ENCODE assay signal across 7 cellular contexts in genomic region chr4:88697113-88697512, GRCh38. TPM values are rescaled to one million over a fixed set of nuclear protein-coding genes. Genes with fewer than 3 reads are reported as not detected.
A peak's percentile ranks its signal among the peaks of the same experiment; 100 is the strongest.
DNase-seq lines count a peak whose midpoint lies in the region; ATAC-seq, FAIRE-seq and TF ChIP-seq lines count a peak whose summit lies in the region.

No MANE protein-coding gene starts in this region.

- DNase-seq in HT1080 (ENCODE audit: low read depth) (peak; percentile 23), fibroblast of mammary gland (ENCODE audit: low read depth) (peak; percentile 69), neuronal stem cell (ENCODE audit: low spot score) (no peak), A172 (ENCODE audit: low spot score) (no peak), GM12891 (ENCODE audit: insufficient read length, low spot score) (no peak)
- DNase-seq in activated CD4-positive, alpha-beta memory T cell treated with anti-CD3 and anti-CD28 coated beads, Interleukin-2, amount 10 ng/mL, durations not matched to agents 7 days and 5 days = no peak

- no peak overlapping the region for H3K4ac ChIP-seq in neuronal stem cell (ENCODE audit: low read length)

- no peaks in the 10 kb centered on the region for H3K79me1 ChIP-seq in neuronal stem cell (ENCODE audit: low read depth, low read length)

- no peak for ATAC-seq in HG03095 (IDR thresholded peaks at IDR 0.05; ENCODE audit: unreplicated experiment)

- no peak overlapping the region for H3K9ac ChIP-seq in neuronal stem cell (ENCODE audit: low read depth, low read length, poor library complexity)

- H3K18ac ChIP-seq in neuronal stem cell (ENCODE audit: low read length) = peak overlapping the region; percentile 67

- no peak overlapping the region for H3K23ac ChIP-seq in neuronal stem cell (ENCODE audit: low read depth, low read length, poor library complexity)

- no peak for TF ChIP-seq CTCF in fibroblast of mammary gland (conservative IDR thresholded peaks at IDR 0.05; ENCODE audit: control insufficient read depth, insufficient read depth, low read depth, low read length)

- peak overlapping the region; percentile 66 for H3K4me2 ChIP-seq in neuronal stem cell (ENCODE audit: insufficient read depth, low read length, poor library complexity, severe bottlenecking)

- no peak for TF ChIP-seq POLR2A in GM12891 (IDR thresholded peaks at IDR 0.05; ENCODE audit: low read depth, low read length)

- peaks cover 6% of the 10 kb centered on the region for H3K36me3 Mint-ChIP-seq in activated CD4-positive, alpha-beta memory T cell treated with anti-CD3 and anti-CD28 coated beads, Interleukin-2, amount 10 ng/mL, durations not matched to agents 7 days and 5 days (ENCODE audit: low read depth)

- H3K36me3 ChIP-seq in neuronal stem cell (replicated peaks in 1 of 2; ENCODE audit: control insufficient read depth in 2 of 2, insufficient read depth in 2 of 2, low read length in 2 of 2) = no peaks in the 10 kb centered on the region

- no peak overlapping the region for H2BK12ac ChIP-seq in neuronal stem cell (ENCODE audit: low read length)

- peak overlapping the region; percentile 91 for H2AFZ ChIP-seq in neuronal stem cell (ENCODE audit: low read length)

- no peak for FAIRE-seq in GM12891 (lab: Jason Lieb, UNC)

- no peak overlapping the region for H2BK15ac ChIP-seq in neuronal stem cell (ENCODE audit: low read length)

- H4K91ac ChIP-seq in neuronal stem cell (ENCODE audit: low read depth, low read length, poor library complexity) = no peak overlapping the region

- no peaks in the 10 kb centered on the region for H3K4me1 ChIP-seq in neuronal stem cell (ENCODE audit: control insufficient read depth in 2 of 2, insufficient read depth in 1 of 2, low read depth in 1 of 2, low read length in 2 of 2)

- H2AK5ac ChIP-seq in neuronal stem cell (ENCODE audit: low read depth, low read length) = no peak overlapping the region

- no peak overlapping the region for H3K27ac Mint-ChIP-seq in activated CD4-positive, alpha-beta memory T cell treated with anti-CD3 and anti-CD28 coated beads, Interleukin-2, amount 10 ng/mL, durations not matched to agents 7 days and 5 days

- H3K14ac ChIP-seq in neuronal stem cell (ENCODE audit: low read length) = no peak overlapping the region

- H3K27me3 ChIP-seq in neuronal stem cell (ENCODE audit: control insufficient read depth in 3 of 3, insufficient read depth in 3 of 3, low read depth in 1 of 3, low read length in 3 of 3) = no peaks in the 10 kb centered on the region

- no peak overlapping the region for H3K27ac ChIP-seq in neuronal stem cell (replicated peaks; ENCODE audit: low read length)

- no peaks in the 10 kb centered on the region for H3K9me3 ChIP-seq in neuronal stem cell (replicated peaks in 1 of 2; ENCODE audit: control insufficient read depth in 2 of 2, insufficient read depth in 1 of 2, low read depth in 1 of 2, low read length in 2 of 2)

- CTCF ChIA-PET in activated CD4-positive, alpha-beta memory T cell treated with anti-CD3 and anti-CD28 coated beads, Interleukin-2, amount 10 ng/mL, durations not matched to agents 7 days and 5 days (lab: Charles Lee) = interaction anchor here (1.0 kb wide), 1 partner anchor 158 kb away, joined by 4 read pairs; no protein-coding TSS in a partner anchor

- no peaks in the 10 kb centered on the region for H3K27me3 Mint-ChIP-seq in activated CD4-positive, alpha-beta memory T cell treated with anti-CD3 and anti-CD28 coated beads, Interleukin-2, amount 10 ng/mL, durations not matched to agents 7 days and 5 days

- no CpG with 5 or more reads among the region's 17 CpGs for WGBS in neuronal stem cell (ENCODE audit: extremely low coverage in 2 of 2, insufficient read length in 2 of 2, insufficient replicate concordance in 1 of 2), 2 donors

- no peak overlapping the region for H2BK120ac ChIP-seq in neuronal stem cell (ENCODE audit: low read depth, low read length)

- no peak overlapping the region for H4K8ac ChIP-seq in neuronal stem cell (ENCODE audit: low read depth, low read length)

- H3K9me3 Mint-ChIP-seq in activated CD4-positive, alpha-beta memory T cell treated with anti-CD3 and anti-CD28 coated beads, Interleukin-2, amount 10 ng/mL, durations not matched to agents 7 days and 5 days = no peaks in the 10 kb centered on the region

- H3K4me3 ChIP-seq in fibroblast of mammary gland (ENCODE audit: control insufficient read depth, low read depth, low read length) = peak overlapping the region; percentile 75
- peak overlapping the region; percentile 48 to 86 for H3K4me3 ChIP-seq in neuronal stem cell (ENCODE audit: low read length in 2 of 2)

- POLR2A ChIA-PET in activated CD4-positive, alpha-beta memory T cell treated with anti-CD3 and anti-CD28 coated beads, Interleukin-2, amount 10 ng/mL, durations not matched to agents 7 days and 5 days (lab: Charles Lee) = no interaction called here

- H3K4me1 Mint-ChIP-seq in activated CD4-positive, alpha-beta memory T cell treated with anti-CD3 and anti-CD28 coated beads, Interleukin-2, amount 10 ng/mL, durations not matched to agents 7 days and 5 days = peaks cover 13% of the 10 kb centered on the region

- H2BK5ac ChIP-seq in neuronal stem cell (ENCODE audit: low read length) = no peak overlapping the region

- peak overlapping the region; percentile 79 for H3K4me3 Mint-ChIP-seq in activated CD4-positive, alpha-beta memory T cell treated with anti-CD3 and anti-CD28 coated beads, Interleukin-2, amount 10 ng/mL, durations not matched to agents 7 days and 5 days

TF ChIP-seq in GM12891, 5 proteins besides CTCF, POLR2A, EP300 and RAD21:
- TF ChIP-seq PAX5 (IDR thresholded peaks at IDR 0.05; ENCODE audit: insufficient read depth, low read length, severe bottlenecking) (no peak), POLR2AphosphoS5 (IDR thresholded peaks at IDR 0.05; ENCODE audit: low read depth, low read length) (no peak), TAF1 (IDR thresholded peaks at IDR 0.05; ENCODE audit: low read depth, low read length) (no peak), SPI1 (IDR thresholded peaks at IDR 0.05; ENCODE audit: low read depth, low read length) (no peak), POU2F2 (IDR thresholded peaks at IDR 0.05; ENCODE audit: low read depth, low read length) (no peak)

RNA-seq across cellular contexts. Expression of gene NAP1L5, which starts 0.5 kb away (rescaled TPM):
- 6.6 and 9.2 TPM in 2 replicates for total RNA-seq in HT1080 (2014; rRNA removed; shearing (Covaris generic))
- 9.3 and 9.7 TPM in 2 replicates for polyA plus RNA-seq in HT1080 (2015; cell fraction: cytosol; rRNA removed)
- 5.2 and 5.6 TPM in 2 replicates for polyA plus RNA-seq in HT1080 (2015; cell fraction: nucleus; rRNA removed)
- total RNA-seq in activated CD4-positive, alpha-beta memory T cell treated with anti-CD3 and anti-CD28 coated beads, Interleukin-2, amount 10 ng/mL, durations not matched to agents 7 days and 5 days = 1 to 10 TPM; 4.7 to 5.4 TPM
- polyA plus RNA-seq in neuronal stem cell (2013, experiment 1 of 2) = 7.0 TPM
- 7.0 TPM for polyA plus RNA-seq in neuronal stem cell (2013, experiment 2 of 2)
- 5.4 and 6.2 TPM in 2 replicates for total RNA-seq in A172 (2014; rRNA removed; shearing (Covaris generic))
- polyA plus RNA-seq in GM12891 (2012; ENCODE audit: low read depth, missing spikeins) = 2.0 TPM

Comparison
In these comparisons a context has a peak if more than half of its experiments do, and no peak if none do; other contexts are left out.
1. DNase-seq: peak in HT1080 (single experiment) and fibroblast of mammary gland (single experiment); none in activated CD4-positive, alpha-beta memory T cell treated with anti-CD3 and anti-CD28 coated beads, Interleukin-2, amount 10 ng/mL, durations not matched to agents 7 days and 5 days (single experiment), neuronal stem cell (single experiment), A172 (single experiment) and GM12891 (single experiment).